1 cellular context compared by ENCODE assay signal in genomic region chr17:79993390-79994221, GRCh38.
TF ChIP-seq lines count a peak whose summit lies in the region.

No MANE protein-coding gene starts in this region.

TF ChIP-seq in HEK293, 187 proteins besides CTCF, POLR2A, EP300 and RAD21 (continued from another document and continues in another):
- no peak for TF ChIP-seq ZNF501 (tag by site-specific recombination; IDR thresholded peaks at IDR 0.05)
- TF ChIP-seq ZNF560 (tag by site-specific recombination; IDR thresholded peaks at IDR 0.05; ENCODE audit: borderline replicate concordance), result no peak
- TF ChIP-seq ZBTB49 (tag by site-specific recombination; IDR thresholded peaks at IDR 0.05; ENCODE audit: low read depth), result no peak
- peak; percentile 74; the same call in 1 of the 2 replicates for TF ChIP-seq ZNF692 (tag by site-specific recombination; IDR thresholded peaks at IDR 0.05)
- peak; percentile 77; the same call in 1 of the 2 replicates for TF ChIP-seq ZNF76 (tag by site-specific recombination; IDR thresholded peaks at IDR 0.05; ENCODE audit: borderline replicate concordance, low read depth)
- peak; percentile 86 for TF ChIP-seq ZBTB44 (tag by site-specific recombination; IDR thresholded peaks at IDR 0.05)
- TF ChIP-seq ZNF704 (tag by site-specific recombination; IDR thresholded peaks at IDR 0.05), result no peak
- no peak for TF ChIP-seq ZNF585B (tag by site-specific recombination; IDR thresholded peaks at IDR 0.05)
- 0 out of 2 replicates have a peak, but pooled peaks have one; percentile 5 for TF ChIP-seq ZSCAN16 (tag by site-specific recombination; IDR thresholded peaks at IDR 0.05)
- no peak for TF ChIP-seq ZNF202 (tag by site-specific recombination; IDR thresholded peaks at IDR 0.05; ENCODE audit: borderline replicate concordance)
- 0 out of 2 replicates have a peak, but pooled peaks have one; percentile 23 for TF ChIP-seq ZNF785 (tag by site-specific recombination; IDR thresholded peaks at IDR 0.05)
- TF ChIP-seq PRDM10 (tag by site-specific recombination; IDR thresholded peaks at IDR 0.05), result 0 out of 2 replicates have a peak, but pooled peaks have one; percentile 1
- TF ChIP-seq HOXD13 (CRISPR knock-in tag; IDR thresholded peaks at IDR 0.05; ENCODE audit: borderline replicate concordance), result peak; percentile 99
- TF ChIP-seq PBX3 (CRISPR knock-in tag; IDR thresholded peaks at IDR 0.05), result no peak
- TF ChIP-seq ZNF423 (tag by site-specific recombination; IDR thresholded peaks at IDR 0.05), result peak; percentile 62
- TF ChIP-seq ZNF645 (tag by site-specific recombination; IDR thresholded peaks at IDR 0.05), result no peak
- 0 out of 2 replicates have a peak, but pooled peaks have one; percentile 27 for TF ChIP-seq ZNF513 (tag by site-specific recombination; IDR thresholded peaks at IDR 0.05)
- peak; percentile 94 for TF ChIP-seq ATF2 (tag by site-specific recombination; IDR thresholded peaks at IDR 0.05; ENCODE audit: low read depth)
- TF ChIP-seq BCL11A (tag by site-specific recombination; IDR thresholded peaks at IDR 0.05; ENCODE audit: low read depth), result no peak; the same call in 1 of the 2 replicates
- TF ChIP-seq OSR2 (tag by site-specific recombination; IDR thresholded peaks at IDR 0.05), result peak; percentile 87
- no peak for TF ChIP-seq SCRT1 (tag by site-specific recombination; IDR thresholded peaks at IDR 0.05; ENCODE audit: borderline replicate concordance)
- TF ChIP-seq ZIC2 (tag by site-specific recombination; IDR thresholded peaks at IDR 0.05), result peak; percentile 96
- no peak for TF ChIP-seq ZNF362 (tag by site-specific recombination; IDR thresholded peaks at IDR 0.05)
- peak; percentile 56; the same call in 1 of the 2 replicates for TF ChIP-seq ZFP69B (tag by site-specific recombination; IDR thresholded peaks at IDR 0.05)
- no peak for TF ChIP-seq ZBTB11 (tag by site-specific recombination; conservative IDR thresholded peaks at IDR 0.05; ENCODE audit: low read depth)
- peak; percentile 66; the same call in 1 of the 2 replicates for TF ChIP-seq ZNF561 (tag by site-specific recombination; IDR thresholded peaks at IDR 0.05; ENCODE audit: borderline replicate concordance)
- no peak for TF ChIP-seq ZNF626 (tag by site-specific recombination; IDR thresholded peaks at IDR 0.05)
